14 cellular contexts compared by ENCODE assay signal in genomic region chr4:128031756-128032384, GRCh38. TPM values are rescaled to one million over a fixed set of nuclear protein-coding genes. Genes with fewer than 3 reads are reported as not detected.
A peak's percentile ranks its signal among the peaks of the same experiment; 100 is the strongest.
DNase-seq lines count a peak whose midpoint lies in the region; ATAC-seq and TF ChIP-seq lines count a peak whose summit lies in the region.
"Had no signal": no experiment of that assay in that cellular context is flagged by ENCODE, and none has a peak within 500 bp of the region (broad histone marks: within the 10 kb centered on the region; RNA-seq: fewer than 3 reads in every experiment).

No MANE protein-coding gene starts in this region.

- H3K9me3 Mint-ChIP-seq in activated naive CD4-positive, alpha-beta T cell treated with anti-CD3 and anti-CD28 coated beads, Interleukin-2, amount 50 U/mL, for 24 hours, result no peaks in the 10 kb centered on the region
- H3K9me3 Mint-ChIP-seq in activated naive CD4-positive, alpha-beta T cell treated with anti-CD3 and anti-CD28 coated beads, Interleukin-2, amount 50 U/mL, for 72 hours, result no peaks in the 10 kb centered on the region
- no peaks in the 10 kb centered on the region for H3K9me3 Mint-ChIP-seq in CD14-positive monocyte

- no peak for ATAC-seq in activated naive CD4-positive, alpha-beta T cell treated with anti-CD3 and anti-CD28 coated beads, Interleukin-2, amount 50 U/mL, for 72 hours
- no peak for ATAC-seq in HG02759 (IDR thresholded peaks at IDR 0.05; ENCODE audit: unreplicated experiment)

- H3K27ac Mint-ChIP-seq in activated naive CD4-positive, alpha-beta T cell treated with anti-CD3 and anti-CD28 coated beads, Interleukin-2, amount 50 U/mL, for 24 hours, result peak overlapping the region; percentile 30
- H3K27ac Mint-ChIP-seq in activated naive CD4-positive, alpha-beta T cell treated with anti-CD3 and anti-CD28 coated beads, Interleukin-2, amount 50 U/mL, for 72 hours, result peak overlapping the region in 1 of 2 donors; percentile 41
- no peak overlapping the region for H3K27ac Mint-ChIP-seq in CD14-positive monocyte

- no peak overlapping the region for H3K4me3 Mint-ChIP-seq in activated naive CD4-positive, alpha-beta T cell treated with anti-CD3 and anti-CD28 coated beads, Interleukin-2, amount 50 U/mL, for 24 hours
- no peak overlapping the region for H3K4me3 Mint-ChIP-seq in CD14-positive monocyte

- H3K27me3 Mint-ChIP-seq in activated naive CD4-positive, alpha-beta T cell treated with anti-CD3 and anti-CD28 coated beads, Interleukin-2, amount 50 U/mL, for 24 hours, result no peaks in the 10 kb centered on the region
- H3K27me3 Mint-ChIP-seq in CD14-positive monocyte (ENCODE audit: low read depth in 3 of 3), result no peaks in the 10 kb centered on the region

- no peak for DNase-seq in activated naive CD4-positive, alpha-beta T cell treated with anti-CD3 and anti-CD28 coated beads, Interleukin-2, amount 50 U/mL, for 72 hours (ENCODE audit: low spot score in 2 of 2)
- peak; percentile 75 for DNase-seq in NCI-H2227 treated with DMSO at 0.1 percent for 48 hours (lab: John Stamatoyannopoulos, UW)
- peak; percentile 6 for DNase-seq in fibroblast of the conjunctiva (ENCODE audit: low read depth)
- DNase-seq in SHP77 (lab: John Stamatoyannopoulos, UW), result no peak
- DNase-seq in CD14-positive monocyte (ENCODE audit: low spot score), result no peak
- DNase-seq: DMS79 treated with DMSO at 0.1 percent for 48 hours, GM23248, NCI-H1048, NCI-H2029 treated with DMSO at 0.1 percent for 48 hours, NCI-H226, NCI-H524 treated with DMSO at 0.1 percent for 48 hours, SW 1271 had no signal

- intact Hi-C loops in CD14-positive monocyte (cut with micrococcal nuclease), result no loop called here

- TF ChIP-seq CTCF in CD14-positive monocyte (IDR thresholded peaks at IDR 0.05), result no peak

- H3K4me1 Mint-ChIP-seq in activated naive CD4-positive, alpha-beta T cell treated with anti-CD3 and anti-CD28 coated beads, Interleukin-2, amount 50 U/mL, for 24 hours, result no peaks in the 10 kb centered on the region
- H3K4me1 Mint-ChIP-seq in CD14-positive monocyte, result no peaks in the 10 kb centered on the region

- H3K36me3 Mint-ChIP-seq in activated naive CD4-positive, alpha-beta T cell treated with anti-CD3 and anti-CD28 coated beads, Interleukin-2, amount 50 U/mL, for 24 hours, result peaks cover 12% of the 10 kb centered on the region
- H3K36me3 Mint-ChIP-seq in activated naive CD4-positive, alpha-beta T cell treated with anti-CD3 and anti-CD28 coated beads, Interleukin-2, amount 50 U/mL, for 72 hours, result peaks cover 4 to 8% of the 10 kb centered on the region in 2 donors
- peaks cover 34 to 53% of the 10 kb centered on the region in 2 donors for H3K36me3 Mint-ChIP-seq in CD14-positive monocyte

RNA-seq across cellular contexts. Expression of gene LARP1B, which starts 29.2 kb away (rescaled TPM):
- total RNA-seq in activated naive CD4-positive, alpha-beta T cell treated with anti-CD3 and anti-CD28 coated beads, Interleukin-2, amount 50 U/mL, for 72 hours, result 10 to 100 TPM; 18.1 to 32.5 TPM
- 1 to 10 TPM; 3.0 to 3.7 TPM for polyA plus RNA-seq in CD14-positive monocyte

Comparison
In these comparisons a context has a peak if more than half of its experiments do, and no peak if none do; other contexts are left out.
1. DNase-seq: peak in NCI-H2227 treated with DMSO at 0.1 percent for 48 hours (single experiment) and fibroblast of the conjunctiva (single experiment); none in activated naive CD4-positive, alpha-beta T cell treated with anti-CD3 and anti-CD28 coated beads, Interleukin-2, amount 50 U/mL, for 72 hours (0 of 2), SHP77 (0 of 2) and CD14-positive monocyte (single experiment).